ENCODE assay signal across 8 cellular contexts in the genomic region with DNA sequence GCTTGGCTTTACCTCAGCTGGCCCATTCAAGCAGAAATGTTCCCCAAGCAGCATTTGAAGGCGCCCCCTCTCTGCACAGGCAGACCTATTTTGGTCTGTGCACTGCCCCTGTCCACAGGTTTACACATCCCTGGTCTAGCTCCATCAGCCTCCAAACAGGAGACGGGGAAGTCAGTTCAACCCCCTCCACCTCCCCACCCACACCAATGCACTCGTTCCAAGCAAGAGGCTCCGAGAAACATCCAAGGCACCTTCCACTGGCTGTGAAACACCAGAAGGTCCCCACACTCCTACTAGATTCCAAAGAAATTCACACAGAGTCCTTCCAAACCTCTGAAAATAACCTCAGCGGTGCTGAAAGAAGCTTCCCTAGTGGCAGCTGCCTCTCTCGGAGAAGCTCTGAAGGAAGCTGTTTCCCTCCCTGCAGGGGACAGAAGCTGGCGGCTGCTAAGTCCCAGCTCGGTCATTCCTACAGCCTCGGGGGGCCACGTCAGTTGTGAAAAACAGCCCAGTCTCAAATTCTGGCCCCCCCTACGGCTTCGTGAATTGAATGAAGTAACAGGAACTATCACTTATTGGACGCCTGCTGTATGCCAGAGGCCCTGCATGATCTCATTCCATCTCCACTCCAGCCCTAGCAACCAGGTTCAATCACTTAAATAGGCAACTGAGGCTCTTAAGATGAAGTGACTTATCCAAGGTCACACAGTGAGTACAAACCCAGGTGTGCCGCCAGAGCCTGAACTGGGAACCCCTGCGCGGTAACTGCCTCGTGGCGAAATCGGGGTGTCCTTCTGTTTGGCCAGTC. TPM values are rescaled to one million over a fixed set of nuclear protein-coding genes. Genes with fewer than 3 reads are reported as not detected.
DNase-seq lines count a peak whose midpoint lies in the region; ATAC-seq and TF ChIP-seq lines count a peak whose summit lies in the region.

No MANE protein-coding gene starts in this region.

- peaks cover 19 to 61% (median 49%) of the 10 kb centered on the region in 4 donors for H3K4me1 Mint-ChIP-seq in naive thymus-derived CD8-positive, alpha-beta T cell

- H3K27ac ChIP-seq in heart left ventricle = peak overlapping the region; percentile 93 to 100 (median 99)
- peak overlapping the region; percentile 96 for H3K27ac ChIP-seq in PC-9
- H3K27ac ChIP-seq in effector memory CD4-positive, alpha-beta T cell (ENCODE audit: insufficient read depth, low read length, poor library complexity, severe bottlenecking) = peak overlapping the region; percentile 100

- peak overlapping the region; percentile 86 to 99 (median 98) for H3K4me3 Mint-ChIP-seq in naive thymus-derived CD8-positive, alpha-beta T cell

- peaks cover 31% of the 10 kb centered on the region for H3F3A ChIP-seq in PC-9 (ENCODE audit: insufficient read depth, low read depth)

- no peaks in the 10 kb centered on the region for H3K27me3 Mint-ChIP-seq in naive thymus-derived CD8-positive, alpha-beta T cell

- peaks cover 9 to 63% (median 45%) of the 10 kb centered on the region in 12 donors for H3K4me1 ChIP-seq in heart left ventricle
- peaks cover 32% of the 10 kb centered on the region for H3K4me1 ChIP-seq in PC-9 (replicated peaks; ENCODE audit: insufficient read depth)
- H3K4me1 ChIP-seq in effector memory CD4-positive, alpha-beta T cell (ENCODE audit: control insufficient read depth, insufficient read depth, low read length, poor library complexity, severe bottlenecking) = peaks cover 8% of the 10 kb centered on the region

- peak overlapping the region; percentile 72 to 99 (median 96) for H3K4me3 ChIP-seq in heart left ventricle
- H3K4me3 ChIP-seq in PC-9 = peak overlapping the region; percentile 90
- peak overlapping the region; percentile 96 for H3K4me3 ChIP-seq in effector memory CD4-positive, alpha-beta T cell (ENCODE audit: insufficient read depth, low read depth, low read length, poor library complexity, severe bottlenecking)

- 4 to 5% (median 5%) methylated on average over 18 to 19 of the region's 19 CpGs for WGBS in heart left ventricle, 4 donors

- peaks cover 43% of the 10 kb centered on the region for H4K20me1 ChIP-seq in PC-9 (ENCODE audit: insufficient read depth)

- CTCF ChIA-PET in PC-9 (lab: Charles Lee) = interaction anchor here (0.5 kb wide), 1 partner anchor 156 kb away, joined by 3 read pairs; no protein-coding TSS in a partner anchor

- peak overlapping the region; percentile 86 for H3K4me2 ChIP-seq in PC-9

- H3K79me2 ChIP-seq in PC-9 (ENCODE audit: low read depth) = peaks cover 57% of the 10 kb centered on the region

- BruUV-seq in PC-9 (replicated peaks; lab: Mats Ljungman, UMichigan) = no TSS peak

- no peak for TF ChIP-seq POLR2A in heart left ventricle (IDR thresholded peaks at IDR 0.05)

- intact Hi-C loops in heart left ventricle (cut with DNase I) = loop anchor here in 2 of 10 donors (10.0 kb wide), 2 partner anchors 200 to 300 kb away; partner anchors contain the start of gene B4GALT5 (in 1 of the 2)
- intact Hi-C loops in cardiac septum (cut with DNase I) = no loop called here
- intact Hi-C loops in PC-9 (cut with micrococcal nuclease; ENCODE audit: unreplicated experiment) = loop anchor here (5.0 kb wide), 1 partner anchor 253 kb away; no protein-coding TSS in a partner anchor

- H2AFZ ChIP-seq in PC-9 = peak overlapping the region; percentile 95

- no peaks in the 10 kb centered on the region for H3K9me2 ChIP-seq in PC-9 (ENCODE audit: insufficient read depth)

- H3K27ac Mint-ChIP-seq in naive thymus-derived CD8-positive, alpha-beta T cell = peak overlapping the region; percentile 79 to 100 (median 100)

- H3K27me3 ChIP-seq in heart left ventricle (no peaks in the 10 kb centered on the region), PC-9 (ENCODE audit: insufficient read depth, low read depth) (no peaks in the 10 kb centered on the region)
- H3K27me3 ChIP-seq in effector memory CD4-positive, alpha-beta T cell (replicated peaks; ENCODE audit: control insufficient read depth, insufficient read depth, low read length, poor library complexity, severe bottlenecking) = no peaks in the 10 kb centered on the region

- POLR2A ChIA-PET in PC-9 (lab: Charles Lee; ENCODE audit: unreplicated experiment) = no interaction called here
- POLR2A ChIA-PET in naive thymus-derived CD8-positive, alpha-beta T cell (lab: Charles Lee) = interaction anchor here (2.5 to 4.9 kb wide), 2 partner anchors 21 to 102 kb away, joined by 8 to 30 read pairs; partner anchors contain the start of genes RNF114 and SLC9A8

- TF ChIP-seq CTCF in heart left ventricle (IDR thresholded peaks at IDR 0.05) (no peak), PC-9 (conservative IDR thresholded peaks at IDR 0.05) (no peak)

- H3K36me3 ChIP-seq in heart left ventricle (peaks cover 0 to 9% (median 0%) of the 10 kb centered on the region in 9 donors), PC-9 (ENCODE audit: low read depth) (peaks cover 8% of the 10 kb centered on the region; the same call in 1 of the 2 replicates)
- peaks cover 10% of the 10 kb centered on the region for H3K36me3 ChIP-seq in effector memory CD4-positive, alpha-beta T cell (ENCODE audit: control insufficient read depth, insufficient read depth, low read length)

- ATAC-seq in heart left ventricle = no peak
- ATAC-seq in naive thymus-derived CD8-positive, alpha-beta T cell = peak in 1 of 2 donors; percentile 9
- ATAC-seq in HG03565 (IDR thresholded peaks at IDR 0.05; ENCODE audit: unreplicated experiment) = no peak

- DNase-seq in heart left ventricle (no peak), cardiac septum (ENCODE audit: low spot score) (no peak), PC-9 (peak in 1 of 2 experiments; percentile 20), AG08395 (ENCODE audit: low spot score) (no peak), SHP77 (lab: John Stamatoyannopoulos, UW) (no peak)
- peak in 2 of 3 donors; percentile 12 to 16 for DNase-seq in effector memory CD4-positive, alpha-beta T cell
- peak in 2 of 10 donors; percentile 4 to 14 for DNase-seq in naive thymus-derived CD8-positive, alpha-beta T cell

- H3K9me3 Mint-ChIP-seq in naive thymus-derived CD8-positive, alpha-beta T cell = no peaks in the 10 kb centered on the region

- H3K36me3 Mint-ChIP-seq in naive thymus-derived CD8-positive, alpha-beta T cell = peaks cover 0 to 4% (median 0%) of the 10 kb centered on the region in 3 donors

- H3K9me3 ChIP-seq in heart left ventricle (no peaks in the 10 kb centered on the region), PC-9 (ENCODE audit: insufficient read depth, low read depth) (no peaks in the 10 kb centered on the region)
- H3K9me3 ChIP-seq in effector memory CD4-positive, alpha-beta T cell (ENCODE audit: control insufficient read depth, low read length) = no peaks in the 10 kb centered on the region

RNA-seq across cellular contexts. Expression of gene SPATA2, which starts 0.8 kb away (rescaled TPM):
- total RNA-seq in heart left ventricle = 1 to 10 TPM; 5.9 to 9.3 (median 7.8) TPM
- 1 to 10 TPM; 4.3 to 8.0 TPM for polyA plus RNA-seq in heart left ventricle
- total RNA-seq in cardiac septum = 4.9 TPM
- total RNA-seq in PC-9 (2021) = 7.3 and 10.9 TPM in 2 replicates
- 1 to 10 TPM; 8.0 to 9.0 TPM for total RNA-seq in naive thymus-derived CD8-positive, alpha-beta T cell
- 1 to 10 TPM; 1.7 to 5.7 (median 2.0) TPM for polyA plus RNA-seq in naive thymus-derived CD8-positive, alpha-beta T cell

RNA-seq across cellular contexts. Expression of gene RNF114, which starts 21.7 kb away (rescaled TPM):
- 100 to 1,000 TPM in 2 of 9 donors, 10 to 100 TPM in 7; 42.1 to 128 (median 52.4) TPM for total RNA-seq in heart left ventricle
- polyA plus RNA-seq in heart left ventricle = 10 to 100 TPM; 36.5 to 48.5 TPM
- total RNA-seq in cardiac septum = 45.8 TPM
- 92.5 and 125 TPM in 2 replicates for total RNA-seq in PC-9 (2021)
- 100 to 1,000 TPM; 104 to 105 TPM for total RNA-seq in naive thymus-derived CD8-positive, alpha-beta T cell
- polyA plus RNA-seq in naive thymus-derived CD8-positive, alpha-beta T cell = 100 to 1,000 TPM; 123 to 133 (median 123) TPM

Comparison
In these comparisons a context has a peak if more than half of its experiments do, and no peak if none do; other contexts are left out.
1. DNase-seq: peak in effector memory CD4-positive, alpha-beta T cell (2 of 3); none in heart left ventricle (0 of 5), cardiac septum (single experiment), AG08395 (single experiment) and SHP77 (0 of 2).
2. Peak in every context shown above with its lines, with median percentiles within 50 percentile points of each other: H3K27ac ChIP-seq and H3K4me3 ChIP-seq.